23 cellular contexts compared by ENCODE assay signal in genomic region chr3:134775831-134776230, GRCh38.
"Had no signal": no experiment of that assay in that cellular context is flagged by ENCODE, and none has a peak within 500 bp of the region (broad histone marks: within the 10 kb centered on the region; RNA-seq: fewer than 3 reads in every experiment).

No MANE protein-coding gene starts in this region.

- H3K4me1 ChIP-seq: adrenal gland, body of pancreas had no signal

- H3K9me3 ChIP-seq: adrenal gland, body of pancreas had no signal

- H3K36me3 Mint-ChIP-seq: activated naive CD4-positive, alpha-beta T cell treated with anti-CD3 and anti-CD28 coated beads, Interleukin-2, amount 10 ng/mL, durations not matched to agents 7 days and 5 days; activated naive CD4-positive, alpha-beta T cell treated with anti-CD3 and anti-CD28 coated beads, Interleukin-2, amount 50 U/mL, for 72 hours had no signal

- H3K9me3 Mint-ChIP-seq: activated naive CD4-positive, alpha-beta T cell treated with anti-CD3 and anti-CD28 coated beads, Interleukin-2, amount 10 ng/mL, durations not matched to agents 7 days and 5 days; activated naive CD4-positive, alpha-beta T cell treated with anti-CD3 and anti-CD28 coated beads, Interleukin-2, amount 50 U/mL, for 72 hours; activated naive CD8-positive, alpha-beta T cell treated with anti-CD3 and anti-CD28 coated beads, Interleukin-2, amount 50 U/mL, for 24 hours; activated T-helper 1 cell treated with anti-CD3 and anti-CD28 coated beads, Interleukin-12 subunit alpha, Interleukin-12 subunit beta, Interleukin-2, Interleukin-4 antibody, amounts not matched to agents 30 ng/mL and 10 ng/mL and 1 ng/mL, durations not matched to agents 14 hours and 24 hours and 36 hours had no signal

- H3K4me3 Mint-ChIP-seq: activated naive CD4-positive, alpha-beta T cell treated with anti-CD3 and anti-CD28 coated beads, Interleukin-2, amount 10 ng/mL, durations not matched to agents 7 days and 5 days; activated naive CD8-positive, alpha-beta T cell treated with anti-CD3 and anti-CD28 coated beads, Interleukin-2, amount 50 U/mL, for 24 hours; activated T-helper 1 cell treated with anti-CD3 and anti-CD28 coated beads, Interleukin-12 subunit alpha, Interleukin-12 subunit beta, Interleukin-2, Interleukin-4 antibody, amounts not matched to agents 30 ng/mL and 10 ng/mL and 1 ng/mL, durations not matched to agents 14 hours and 24 hours and 36 hours had no signal

- H3K4me3 ChIP-seq: adrenal gland, body of pancreas had no signal

- ATAC-seq: activated naive CD8-positive, alpha-beta T cell treated with anti-CD3 and anti-CD28 coated beads, Interleukin-2, amount 50 U/mL, for 24 hours; body of pancreas had no signal

- H3K27me3 ChIP-seq: adrenal gland, body of pancreas had no signal

- H3K27me3 Mint-ChIP-seq: activated naive CD8-positive, alpha-beta T cell treated with anti-CD3 and anti-CD28 coated beads, Interleukin-2, amount 50 U/mL, for 24 hours had no signal

- DNase-seq: activated CD4-positive, alpha-beta T cell treated with anti-CD3 and anti-CD28 coated beads for 4 hours; activated CD4-positive, alpha-beta T cell treated with anti-CD3 and anti-CD28 coated beads, Interleukin-2, amount 50 U/mL, for 1 hour; activated CD4-positive, alpha-beta T cell treated with anti-CD3 and anti-CD28 coated beads, Interleukin-2, amount 50 U/mL, for 48 hours; activated CD4-positive, CD25-positive, alpha-beta regulatory T cell; activated CD4-positive, CD25-positive, alpha-beta regulatory T cell treated with anti-CD3 and anti-CD28 coated beads, Interleukin-2, amount 50 U/mL, for 72 hours; activated gamma-delta T cell; activated naive CD4-positive, alpha-beta T cell; activated naive CD4-positive, alpha-beta T cell treated with anti-CD3 and anti-CD28 coated beads, Interleukin-2, amount 10 ng/mL, durations not matched to agents 7 days and 5 days; activated naive CD8-positive, alpha-beta T cell treated with anti-CD3 and anti-CD28 coated beads, Interleukin-2, amount 50 U/mL, for 24 hours; activated T-cell treated with anti-CD3 and anti-CD28 coated beads, Interleukin-2, amount 50 U/mL, for 1 hour; activated T-cell treated with anti-CD3 and anti-CD28 coated beads, Interleukin-2, amount 50 U/mL, for 48 hours; amygdala; aorta; body of pancreas; caudate nucleus; effector CD8-positive, alpha-beta T cell; foreskin fibroblast; head of caudate nucleus; T-helper 2 cell had no signal

- H3K36me3 ChIP-seq: adrenal gland had no signal

- H3K27ac Mint-ChIP-seq: activated naive CD4-positive, alpha-beta T cell treated with anti-CD3 and anti-CD28 coated beads, Interleukin-2, amount 10 ng/mL, durations not matched to agents 7 days and 5 days; activated naive CD4-positive, alpha-beta T cell treated with anti-CD3 and anti-CD28 coated beads, Interleukin-2, amount 50 U/mL, for 72 hours; activated naive CD8-positive, alpha-beta T cell treated with anti-CD3 and anti-CD28 coated beads, Interleukin-2, amount 50 U/mL, for 24 hours; activated T-helper 1 cell treated with anti-CD3 and anti-CD28 coated beads, Interleukin-12 subunit alpha, Interleukin-12 subunit beta, Interleukin-2, Interleukin-4 antibody, amounts not matched to agents 30 ng/mL and 10 ng/mL and 1 ng/mL, durations not matched to agents 14 hours and 24 hours and 36 hours had no signal

- H3K27ac ChIP-seq: adrenal gland, body of pancreas, epithelial cell of prostate had no signal
